Comparison of ENCODE assay signal across 13 cellular contexts in the genomic region with DNA sequence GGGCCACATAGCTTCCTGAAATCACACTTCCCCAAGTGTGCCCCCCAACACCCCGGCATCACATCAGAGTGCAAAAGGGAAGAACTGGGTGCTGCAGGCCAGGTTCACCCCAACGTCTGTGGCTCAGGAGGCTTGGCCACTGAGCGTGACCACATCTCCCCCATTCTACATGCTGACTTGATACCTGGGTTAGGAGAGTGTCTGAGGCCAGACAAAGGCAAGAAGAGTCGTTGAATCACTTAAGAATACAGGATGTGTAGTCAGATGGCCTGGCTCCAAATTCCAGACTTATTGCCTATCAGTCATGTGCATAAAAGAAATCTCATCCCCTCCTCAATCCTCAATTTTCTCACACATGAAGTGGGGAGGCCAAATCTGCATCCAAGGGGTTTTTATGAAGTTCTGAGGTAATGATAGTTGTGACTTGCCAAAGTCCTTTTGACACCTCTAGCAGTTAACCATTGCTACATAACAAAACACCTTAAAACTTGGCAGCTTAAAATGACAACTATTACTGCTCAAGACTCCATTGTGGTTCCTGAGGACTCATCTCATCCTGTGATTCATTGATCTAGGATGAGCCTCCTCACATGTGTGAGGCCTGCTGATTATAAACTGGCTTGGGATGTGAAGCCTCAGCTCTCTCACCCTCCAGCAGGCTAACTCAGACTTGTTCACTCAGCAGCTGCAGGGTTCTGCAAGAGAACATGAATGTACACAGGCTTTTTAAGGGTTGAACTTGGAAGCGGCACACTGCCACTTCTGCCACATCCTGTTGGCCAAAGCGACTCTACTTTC.
DNase-seq lines count a peak whose midpoint lies in the region; ATAC-seq and TF ChIP-seq lines count a peak whose summit lies in the region.
"Had no signal": no experiment of that assay in that cellular context is flagged by ENCODE, and none has a peak within 500 bp of the region (broad histone marks: within the 10 kb centered on the region; RNA-seq: fewer than 3 reads in every experiment).

No MANE protein-coding gene starts in this region.

- CTCF ChIA-PET in PC-9 (lab: Charles Lee) = no interaction called here

- H3F3A ChIP-seq in PC-9 (ENCODE audit: insufficient read depth, low read depth) = no peaks in the 10 kb centered on the region

- TF ChIP-seq CTCF in HFF-Myc (IDR thresholded peaks at IDR 0.05; ENCODE audit: low read depth, low read length, missing control alignments) (no peak), astrocyte of the spinal cord (IDR thresholded peaks at IDR 0.05; ENCODE audit: low read depth, low read length) (no peak), PC-9 (conservative IDR thresholded peaks at IDR 0.05) (no peak)

- no peaks in the 10 kb centered on the region for H3K27me3 Mint-ChIP-seq in naive B cell
- H3K27me3 Mint-ChIP-seq: memory B cell had no signal

- no peaks in the 10 kb centered on the region for H3K36me3 ChIP-seq in PC-9 (ENCODE audit: low read depth)
- H3K36me3 ChIP-seq: right lobe of liver had no signal

- no peaks in the 10 kb centered on the region for H3K27me3 ChIP-seq in PC-9 (ENCODE audit: insufficient read depth, low read depth)
- H3K27me3 ChIP-seq: right lobe of liver had no signal

- peak overlapping the region in 1 of 6 donors; percentile 22 for H3K27ac Mint-ChIP-seq in naive B cell
- H3K27ac Mint-ChIP-seq: memory B cell had no signal

- H3K4me3 Mint-ChIP-seq in naive B cell = peak overlapping the region in 1 of 8 donors; percentile 51
- H3K4me3 Mint-ChIP-seq: memory B cell had no signal

- H3K4me1 ChIP-seq in PC-9 (replicated peaks; ENCODE audit: insufficient read depth) = no peaks in the 10 kb centered on the region
- H3K4me1 ChIP-seq: right lobe of liver had no signal

- BruUV-seq in PC-9 (replicated peaks; lab: Mats Ljungman, UMichigan) = no TSS peak

- peaks cover 4 to 15% (median 12%) of the 10 kb centered on the region in 7 donors for H3K9me3 Mint-ChIP-seq in naive B cell

- peaks cover 27 to 61% (median 45%) of the 10 kb centered on the region in 3 donors for H3K4me1 Mint-ChIP-seq in naive B cell

- H2AFZ ChIP-seq in PC-9 = no peak overlapping the region

- DNase-seq in NCI-H345 (lab: John Stamatoyannopoulos, UW) (peak; percentile 6), NCI-H345 treated with DMSO at 0.1 percent for 48 hours (lab: John Stamatoyannopoulos, UW; ENCODE audit: unreplicated experiment) (no peak), HFF-Myc (ENCODE audit: extremely low read depth, low read depth) (peak; percentile 58), astrocyte of the spinal cord (ENCODE audit: low read depth, low spot score) (peak; percentile 51), naive B cell (peak; percentile 38), G401 (ENCODE audit: low spot score) (no peak), PC-9 (no peak)
- DNase-seq: activated CD4-positive, alpha-beta T cell treated with anti-CD3 and anti-CD28 coated beads for 1 hour; NCI-H1694 treated with DMSO at 0.1 percent for 48 hours; Right ventricle myocardium superior had no signal

- POLR2A ChIA-PET in PC-9 (lab: Charles Lee; ENCODE audit: unreplicated experiment) = no interaction called here

- H3K27ac ChIP-seq in PC-9 = no peak overlapping the region
- H3K27ac ChIP-seq: right lobe of liver had no signal

- no peak overlapping the region for H3K4me2 ChIP-seq in PC-9

- 0 out of 2 replicates have a peak, but pooled peaks cover 2% of the 10 kb centered on the region for H3K9me3 ChIP-seq in PC-9 (ENCODE audit: insufficient read depth, low read depth)
- H3K9me3 ChIP-seq: right lobe of liver had no signal

- H4K20me1 ChIP-seq in PC-9 (ENCODE audit: insufficient read depth) = no peaks in the 10 kb centered on the region

- intact Hi-C loops in PC-9 (cut with micrococcal nuclease; ENCODE audit: unreplicated experiment) = no loop called here

- H3K4me3 ChIP-seq in HFF-Myc (replicated peaks; ENCODE audit: low read depth, low read length) (no peak overlapping the region), astrocyte of the spinal cord (ENCODE audit: low read depth, low read length) (no peak overlapping the region), PC-9 (no peak overlapping the region)
- H3K4me3 ChIP-seq: right lobe of liver had no signal

- ATAC-seq in naive B cell (ENCODE audit: low read depth in 2 of 2) (peak in 1 of 2 donors; percentile 6), HG03342 (IDR thresholded peaks at IDR 0.05; ENCODE audit: unreplicated experiment) (no peak)
- ATAC-seq: right lobe of liver had no signal

- no peaks in the 10 kb centered on the region for H3K79me2 ChIP-seq in PC-9 (ENCODE audit: low read depth)

- no peaks in the 10 kb centered on the region for H3K9me2 ChIP-seq in PC-9 (ENCODE audit: insufficient read depth)

- H3K36me3 Mint-ChIP-seq in naive B cell = peaks cover 0 to 14% of the 10 kb centered on the region in 2 donors

- in situ Hi-C loops in astrocyte of the spinal cord (cut with HindIII; ENCODE audit: low sequenced_read_pairs) = no loop called here
- in situ Hi-C loops in G401 (cut with HindIII; ENCODE audit: low sequenced_read_pairs) = no loop called here

Comparison
In these comparisons a context has a peak if more than half of its experiments do, and no peak if none do; other contexts are left out.
1. DNase-seq: peak in NCI-H345 (single experiment), HFF-Myc (single experiment), astrocyte of the spinal cord (single experiment) and naive B cell (single experiment); none in NCI-H345 treated with DMSO at 0.1 percent for 48 hours (single experiment), G401 (single experiment) and PC-9 (0 of 2).